In the genomic region with DNA sequence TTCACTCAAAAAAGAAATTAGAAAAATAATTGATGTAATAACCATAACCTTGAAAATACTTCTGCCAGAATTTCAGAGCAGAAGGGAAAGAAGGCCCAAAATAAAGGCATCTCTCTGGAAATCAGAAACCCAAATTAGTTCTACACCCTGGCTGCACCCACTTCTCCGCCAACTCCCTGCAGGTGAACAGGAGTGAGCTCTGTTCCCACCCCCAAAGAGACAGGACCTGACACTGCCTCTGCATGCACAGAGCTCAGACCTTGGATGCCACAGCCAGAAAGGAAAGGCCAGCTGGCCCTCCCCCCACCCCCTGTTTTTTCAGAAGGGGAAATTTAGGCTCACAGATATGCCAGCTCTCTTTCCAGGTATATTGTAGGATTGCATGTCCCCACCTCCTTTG, we compare ENCODE assay signal across 24 cellular contexts.
"Had no signal": no experiment of that assay in that cellular context is flagged by ENCODE, and none has a peak within 500 bp of the region (broad histone marks: within the 10 kb centered on the region; RNA-seq: fewer than 3 reads in every experiment).

No MANE protein-coding gene starts in this region.

- H3K27ac ChIP-seq: adrenal gland, body of pancreas, WERI-Rb-1 had no signal

- H3K4me3 ChIP-seq: adrenal gland, body of pancreas had no signal

- DNase-seq: activated B cell treated with CpG ODN at 0.5 μM for 24 hours; activated CD4-positive, alpha-beta T cell treated with anti-CD3 and anti-CD28 coated beads for 48 hours; activated CD4-positive, alpha-beta T cell treated with anti-CD3 and anti-CD28 coated beads, Interleukin-2, amount 50 U/mL, for 1 hour; activated CD4-positive, alpha-beta T cell treated with anti-CD3 and anti-CD28 coated beads, Interleukin-2, amount 50 U/mL, for 48 hours; activated CD8-positive, alpha-beta memory T cell treated with anti-CD3 and anti-CD28 coated beads for 24 hours; activated CD8-positive, alpha-beta T cell treated with anti-CD3 and anti-CD28 coated beads for 36 hours; activated effector memory CD4-positive, alpha-beta T cell treated with anti-CD3 and anti-CD28 coated beads, Interleukin-2, amount 50 U/mL, for 16 hours; activated naive CD4-positive, alpha-beta T cell treated with anti-CD3 and anti-CD28 coated beads for 36 hours; activated naive CD8-positive, alpha-beta T cell treated with anti-CD3 and anti-CD28 coated beads for 36 hours; activated naive CD8-positive, alpha-beta T cell treated with anti-CD3 and anti-CD28 coated beads, Interleukin-2, amount 50 U/mL, for 24 hours; activated T-cell treated with anti-CD3 and anti-CD28 coated beads, Interleukin-2, amount 50 U/mL, for 48 hours; adrenal gland; amygdala; aorta; body of pancreas; central memory CD4-positive, alpha-beta T cell; cerebellar nuclear complex; cortex of kidney; effector CD8-positive, alpha-beta T cell; foreskin fibroblast; T-helper 1 cell; T-helper 17 cell; T1000; WERI-Rb-1 had no signal
